ENCODE assay signal across 8 cellular contexts in the genomic region with DNA sequence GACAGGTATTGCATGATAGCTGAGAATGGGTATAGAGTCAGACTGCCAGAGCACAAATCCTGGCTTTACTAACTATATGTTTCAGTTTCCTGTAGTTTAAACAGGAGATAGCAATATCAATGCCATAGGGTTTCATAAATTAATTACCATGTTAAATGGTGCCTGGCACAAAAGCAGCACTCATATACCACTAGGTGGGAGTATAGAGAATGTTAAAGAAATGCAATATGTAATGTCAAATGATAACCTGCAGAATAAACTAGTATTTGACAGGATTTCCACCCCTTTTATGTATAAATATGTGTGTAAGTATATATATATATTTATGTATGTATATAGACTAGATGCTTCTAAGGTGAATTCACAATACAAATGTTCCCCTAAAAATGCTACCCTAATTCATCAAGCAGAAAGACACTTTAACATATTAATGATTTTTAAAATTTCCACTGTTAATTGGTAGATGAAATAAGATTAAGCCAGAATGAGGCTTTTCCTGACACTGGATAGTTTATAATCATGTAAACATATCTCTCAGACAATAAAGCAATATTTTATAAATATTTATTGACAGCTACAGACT. TPM values are rescaled to one million over a fixed set of nuclear protein-coding genes. Genes with fewer than 3 reads are reported as not detected.
DNase-seq lines count a peak whose midpoint lies in the region; ATAC-seq, FAIRE-seq and TF ChIP-seq lines count a peak whose summit lies in the region.

No MANE protein-coding gene starts in this region.

- POLR2A ChIA-PET in Panc1 (lab: Charles Lee): no interaction called here

- H3K4me3 ChIP-seq in DND-41 (ENCODE audit: low read depth in 1 of 2, low read length in 2 of 2): no peak overlapping the region
- H3K4me3 ChIP-seq in Panc1 (ENCODE audit: low read depth in 2 of 2, low read length in 2 of 2): no peak overlapping the region
- H3K4me3 ChIP-seq in fibroblast of the aortic adventitia (ENCODE audit: low read depth, low read length): no peak overlapping the region

- no peaks in the 10 kb centered on the region for H3K9me3 ChIP-seq in DND-41 (ENCODE audit: insufficient read depth, low read length, severe bottlenecking)
- no peaks in the 10 kb centered on the region for H3K9me3 ChIP-seq in Panc1 (ENCODE audit: control insufficient read depth, insufficient read depth, low read depth, low read length)

- H3K4me1 Mint-ChIP-seq in type B pancreatic cell (ENCODE audit: unreplicated experiment): no peaks in the 10 kb centered on the region

- no peak for FAIRE-seq in RCC 7860 (lab: Jason Lieb, UNC)

- H3K9ac ChIP-seq in DND-41 (ENCODE audit: low read depth, low read length): no peak overlapping the region

- peaks cover 93% of the 10 kb centered on the region for H3K79me2 ChIP-seq in DND-41 (ENCODE audit: insufficient read depth, low read length)

- H3K36me3 ChIP-seq in DND-41 (ENCODE audit: insufficient read depth, low read length) (0 out of 2 replicates have a peak, but pooled peaks cover 4% of the 10 kb centered on the region), Panc1 (ENCODE audit: control insufficient read depth, insufficient read depth, low read length) (no peaks in the 10 kb centered on the region)

- no peak overlapping the region for H3K4me2 ChIP-seq in DND-41 (ENCODE audit: insufficient read depth, low read length)

- peaks cover 25% of the 10 kb centered on the region for H3K36me3 Mint-ChIP-seq in type B pancreatic cell

- H3K27ac ChIP-seq in DND-41 (ENCODE audit: low read length) (no peak overlapping the region), Panc1 (ENCODE audit: low read length) (no peak overlapping the region)

- ATAC-seq in DND-41 (ENCODE audit: insufficient read depth, low read depth): peak; percentile 75
- ATAC-seq in Panc1: peak; percentile 74; the same call in 1 of the 2 replicates
- no peak for ATAC-seq in HG03378 (IDR thresholded peaks at IDR 0.05; ENCODE audit: unreplicated experiment)
- no peak for ATAC-seq in GM19324 (IDR thresholded peaks at IDR 0.05; ENCODE audit: low FRiP score, unreplicated experiment)

- peak; percentile 71 for TF ChIP-seq CTCF in DND-41 (IDR thresholded peaks at IDR 0.05; ENCODE audit: borderline replicate concordance, extremely low read depth, low read length, poor library complexity, severe bottlenecking)
- TF ChIP-seq CTCF in Panc1 (IDR thresholded peaks at IDR 0.05): peak; percentile 45; the same call in 1 of the 2 replicates
- peak; percentile 55 for TF ChIP-seq CTCF in fibroblast of the aortic adventitia (IDR thresholded peaks at IDR 0.05; ENCODE audit: insufficient read depth, low read length)
- peak; percentile 74 for TF ChIP-seq CTCF in type B pancreatic cell (conservative IDR thresholded peaks at IDR 0.05)

- intact Hi-C loops in Panc1 (cut with micrococcal nuclease; ENCODE audit: unreplicated experiment): no loop called here

- DNase-seq in DND-41: no peak
- DNase-seq in H4 (ENCODE audit: low spot score): peak; percentile 22
- DNase-seq in Panc1 (ENCODE audit: low read depth, low spot score): no peak
- DNase-seq in fibroblast of the aortic adventitia (ENCODE audit: low read depth): peak; percentile 41
- DNase-seq in type B pancreatic cell (ENCODE audit: extremely low spot score, unreplicated experiment): no peak
- DNase-seq in RCC 7860 (ENCODE audit: low spot score): no peak

- CTCF ChIA-PET in Panc1 (lab: Charles Lee): interaction anchor here (0.6 kb wide), 1 partner anchor 666 kb away, joined by 3 read pairs; no protein-coding TSS in a partner anchor

- no peaks in the 10 kb centered on the region for H3K27me3 ChIP-seq in DND-41 (ENCODE audit: insufficient read depth, low read length, poor library complexity)
- no peaks in the 10 kb centered on the region for H3K27me3 ChIP-seq in Panc1 (ENCODE audit: control insufficient read depth, insufficient read depth, low read length)

- H4K20me1 ChIP-seq in DND-41 (ENCODE audit: insufficient read depth, low read length): peaks cover 17% of the 10 kb centered on the region; the same call in 1 of the 2 replicates

- peaks cover 16% of the 10 kb centered on the region for H3K9me3 Mint-ChIP-seq in type B pancreatic cell

- no peak overlapping the region for H2AFZ ChIP-seq in DND-41 (ENCODE audit: low read depth, low read length)

- H3K4me3 Mint-ChIP-seq in type B pancreatic cell: no peak overlapping the region

- H3K27ac Mint-ChIP-seq in type B pancreatic cell: no peak overlapping the region

- H3K4me1 ChIP-seq in DND-41 (ENCODE audit: insufficient read depth, low read length): no peaks in the 10 kb centered on the region
- H3K4me1 ChIP-seq in Panc1 (ENCODE audit: control insufficient read depth, insufficient read depth, low read length): no peaks in the 10 kb centered on the region

- BruUV-seq in Panc1 (replicated peaks; lab: Mats Ljungman, UMichigan): no TSS peak

- no peaks in the 10 kb centered on the region for H3K27me3 Mint-ChIP-seq in type B pancreatic cell

- in situ Hi-C loops in Panc1 (cut with HindIII; ENCODE audit: low pct_unique_long_range_greater_than_20kb, low sequenced_read_pairs): no loop called here

RNA-seq across cellular contexts. Expression of a gene that starts 8.6 kb away (rescaled TPM):
- 10.1 and 10.9 TPM in 2 replicates for total RNA-seq in H4 (2014; rRNA removed; shearing (Covaris generic))
- total RNA-seq in Panc1 (2021; ENCODE audit: unreplicated experiment) (13.0 TPM), fibroblast of the aortic adventitia (ENCODE audit: low replicate concordance) (7.0 and 10.1 TPM in 2 replicates), type B pancreatic cell (ENCODE audit: low replicate concordance) (13.3 and 17.1 TPM in 2 replicates)
- 4.5 TPM for polyA plus RNA-seq in Panc1 (2012; ENCODE audit: insufficient read length)

Comparison
In these comparisons a context has a peak if more than half of its experiments do, and no peak if none do; other contexts are left out.
1. ATAC-seq: peak in DND-41 (single experiment) and Panc1 (single experiment); none in HG03378 (single experiment) and GM19324 (single experiment).
2. DNase-seq: peak in H4 (single experiment) and fibroblast of the aortic adventitia (single experiment); none in DND-41 (single experiment), Panc1 (single experiment), type B pancreatic cell (single experiment) and RCC 7860 (single experiment).
3. Peak in every context shown above with its lines, with median percentiles within 50 percentile points of each other: CTCF ChIP-seq.